ENCODE assay signal across 10 cellular contexts in genomic region chr3:37905987-37906674, GRCh38. TPM values are rescaled to one million over a fixed set of nuclear protein-coding genes. Genes with fewer than 3 reads are reported as not detected.
A peak's percentile ranks its signal among the peaks of the same experiment; 100 is the strongest.
DNase-seq lines count a peak whose midpoint lies in the region; ATAC-seq and TF ChIP-seq lines count a peak whose summit lies in the region.
"Had no signal": no experiment of that assay in that cellular context is flagged by ENCODE, and none has a peak within 500 bp of the region (broad histone marks: within the 10 kb centered on the region; RNA-seq: fewer than 3 reads in every experiment).

No MANE protein-coding gene starts in this region.

- CTCF ChIA-PET in activated naive CD4-positive, alpha-beta T cell treated with anti-CD3 and anti-CD28 coated beads for 36 hours (lab: Charles Lee) = no interaction called here

- H3K27me3 Mint-ChIP-seq in activated naive CD4-positive, alpha-beta T cell treated with anti-CD3 and anti-CD28 coated beads for 36 hours (ENCODE audit: low read depth) = no peaks in the 10 kb centered on the region

- 51 to 58% (median 55%) methylated on average over 8 of the region's 8 CpGs for WGBS in ovary, 3 donors

- H3K4me1 ChIP-seq in subcutaneous abdominal adipose tissue (ENCODE audit: control insufficient read depth in 5 of 5, insufficient read depth in 5 of 5, low read length in 5 of 5) (peaks cover 4 to 33% (median 23%) of the 10 kb centered on the region in 5 donors), ovary (ENCODE audit: insufficient read depth) (peaks cover 20% of the 10 kb centered on the region)

- H3K9me3 ChIP-seq in subcutaneous abdominal adipose tissue (ENCODE audit: control insufficient read depth in 5 of 5, low read length in 5 of 5) = no peaks in the 10 kb centered on the region
- H3K9me3 ChIP-seq in ovary = no peaks in the 10 kb centered on the region

- H3K9ac ChIP-seq in subcutaneous abdominal adipose tissue (ENCODE audit: low read length in 5 of 5) = peak overlapping the region in 2 of 5 donors; percentile 26 to 42

- H3K27ac Mint-ChIP-seq in activated naive CD4-positive, alpha-beta T cell treated with anti-CD3 and anti-CD28 coated beads for 36 hours = no peak overlapping the region
- H3K27ac Mint-ChIP-seq: stimulated activated naive B cell treated with anti-CD40 and anti-IgM and Interleukin-4, amounts not matched to agents 10 μg/mL and 1 μg/mL and 100 μg/mL, for 72 hours had no signal

- H3K4me3 ChIP-seq in subcutaneous abdominal adipose tissue (ENCODE audit: low read depth in 1 of 5, low read length in 5 of 5) (no peak overlapping the region), ovary (no peak overlapping the region)

- TF ChIP-seq POLR2A in ovary (IDR thresholded peaks at IDR 0.05) = no peak

- no peak for TF ChIP-seq CTCF in ovary (IDR thresholded peaks at IDR 0.05)

- H3K27me3 ChIP-seq in subcutaneous abdominal adipose tissue (ENCODE audit: control insufficient read depth in 5 of 5, insufficient read depth in 4 of 5, low read length in 5 of 5) (no peaks in the 10 kb centered on the region), ovary (no peaks in the 10 kb centered on the region)

- H3K4me1 Mint-ChIP-seq in activated naive CD4-positive, alpha-beta T cell treated with anti-CD3 and anti-CD28 coated beads for 36 hours (ENCODE audit: low read depth) = peaks cover 21% of the 10 kb centered on the region

- H3K36me3 ChIP-seq in subcutaneous abdominal adipose tissue (ENCODE audit: control insufficient read depth in 5 of 5, insufficient read depth in 5 of 5, low read length in 5 of 5) (no peaks in the 10 kb centered on the region), ovary (no peaks in the 10 kb centered on the region)

- peak overlapping the region; percentile 12 for H3K27ac ChIP-seq in subcutaneous abdominal adipose tissue (ENCODE audit: low read depth, low read length)
- peak overlapping the region in 1 of 2 donors; percentile 6 for H3K27ac ChIP-seq in ovary

- no peak for ATAC-seq in GM21423 (IDR thresholded peaks at IDR 0.05; ENCODE audit: unreplicated experiment)

- TF ChIP-seq EP300 in ovary (IDR thresholded peaks at IDR 0.05) = no peak

- no peaks in the 10 kb centered on the region for H3K9me3 Mint-ChIP-seq in activated naive CD4-positive, alpha-beta T cell treated with anti-CD3 and anti-CD28 coated beads for 36 hours
- H3K9me3 Mint-ChIP-seq: stimulated activated naive B cell treated with anti-CD40 and anti-IgM and Interleukin-4, amounts not matched to agents 10 μg/mL and 1 μg/mL and 100 μg/mL, for 72 hours had no signal

- H3K4me3 Mint-ChIP-seq in activated naive CD4-positive, alpha-beta T cell treated with anti-CD3 and anti-CD28 coated beads for 36 hours = no peak overlapping the region
- H3K4me3 Mint-ChIP-seq: stimulated activated naive B cell treated with anti-CD40 and anti-IgM and Interleukin-4, amounts not matched to agents 10 μg/mL and 1 μg/mL and 100 μg/mL, for 72 hours had no signal

- DNase-seq in HT1080 (ENCODE audit: low read depth) (peak; percentile 54), amniotic epithelial cell (ENCODE audit: low read depth) (peak; percentile 82), iris pigment epithelial cell (ENCODE audit: low read depth) (peak; percentile 46), ovary (no peak), HPDE6-E6E7 (ENCODE audit: extremely low spot score) (no peak)
- no peak for DNase-seq in activated naive CD4-positive, alpha-beta T cell treated with anti-CD3 and anti-CD28 coated beads for 36 hours
- DNase-seq: NCI-H1694; stimulated activated naive B cell treated with anti-CD40 and anti-IgM and Interleukin-4, amounts not matched to agents 10 μg/mL and 1 μg/mL and 100 μg/mL, for 72 hours had no signal

- intact Hi-C loops in ovary (cut with DNase I) = no loop called here
- intact Hi-C loops in activated naive CD4-positive, alpha-beta T cell treated with anti-CD3 and anti-CD28 coated beads for 36 hours (cut with micrococcal nuclease) = loop anchor here (2.0 kb wide), 1 partner anchor 43 kb away; no protein-coding TSS in a partner anchor

- no peaks in the 10 kb centered on the region for H3K36me3 Mint-ChIP-seq in activated naive CD4-positive, alpha-beta T cell treated with anti-CD3 and anti-CD28 coated beads for 36 hours (ENCODE audit: low read depth)
- H3K36me3 Mint-ChIP-seq: stimulated activated naive B cell treated with anti-CD40 and anti-IgM and Interleukin-4, amounts not matched to agents 10 μg/mL and 1 μg/mL and 100 μg/mL, for 72 hours had no signal

RNA-seq across cellular contexts. Expression of gene CTDSPL, which starts 44.5 kb away (rescaled TPM):
- total RNA-seq in HT1080 (2014; rRNA removed; shearing (Covaris generic)) = 23.5 and 25.4 TPM in 2 replicates
- 18.3 and 24.7 TPM in 2 replicates for polyA plus RNA-seq in HT1080 (2015; cell fraction: cytosol; rRNA removed)
- polyA plus RNA-seq in HT1080 (2015; cell fraction: nucleus; rRNA removed) = 13.3 and 16.8 TPM in 2 replicates
- total RNA-seq in ovary = 10 to 100 TPM; 16.5 to 41.1 (median 34.2) TPM
- polyA plus RNA-seq in ovary = 10 to 100 TPM; 14.8 to 36.4 TPM
- 1 to 10 TPM; 3.7 to 5.0 TPM for total RNA-seq in activated naive CD4-positive, alpha-beta T cell treated with anti-CD3 and anti-CD28 coated beads for 36 hours

Comparison
In these comparisons a context has a peak if more than half of its experiments do, and no peak if none do; other contexts are left out.
1. DNase-seq: peak in HT1080 (single experiment), amniotic epithelial cell (single experiment) and iris pigment epithelial cell (single experiment); none in ovary (0 of 5), HPDE6-E6E7 (single experiment) and activated naive CD4-positive, alpha-beta T cell treated with anti-CD3 and anti-CD28 coated beads for 36 hours (single experiment).